Comparison of ENCODE assay signal across 11 cellular contexts in genomic region chr5:115366223-115366622, GRCh38.
DNase-seq lines count a peak whose midpoint lies in the region; ATAC-seq and TF ChIP-seq lines count a peak whose summit lies in the region.
"Had no signal": no experiment of that assay in that cellular context is flagged by ENCODE, and none has a peak within 500 bp of the region (broad histone marks: within the 10 kb centered on the region; RNA-seq: fewer than 3 reads in every experiment).

No MANE protein-coding gene starts in this region.

- no peaks in the 10 kb centered on the region for H3K4me1 ChIP-seq in ovary (ENCODE audit: insufficient read depth)

- WGBS in ovary, 3 donors, result 39 to 45% (median 40%) methylated on average over 2 of the region's 2 CpGs

- no peak for TF ChIP-seq EP300 in ovary (IDR thresholded peaks at IDR 0.05)

- H3K36me3 ChIP-seq in ovary, result no peaks in the 10 kb centered on the region

- no peak for TF ChIP-seq POLR2A in ovary (IDR thresholded peaks at IDR 0.05)

- no peaks in the 10 kb centered on the region for H3K9me3 ChIP-seq in ovary

- DNase-seq in AG08396 (ENCODE audit: low spot score) (peak; percentile 79), HPDE6-E6E7 (ENCODE audit: extremely low spot score) (peak; percentile 58), astrocyte of the hippocampus (ENCODE audit: low read depth, low spot score) (peak; percentile 77), islet precursor cell (peak; percentile 94), ovary (no peak), DMS79 treated with DMSO at 0.1 percent for 48 hours (lab: John Stamatoyannopoulos, UW) (no peak), NCI-H2227 treated with DMSO at 0.1 percent for 48 hours (lab: John Stamatoyannopoulos, UW) (no peak)
- DNase-seq: H9, NCI-H1048 had no signal

- TF ChIP-seq CTCF in ovary (IDR thresholded peaks at IDR 0.05), result no peak

- no peak overlapping the region for H3K27ac ChIP-seq in ovary

- no peak overlapping the region for H3K4me3 ChIP-seq in ovary

- ATAC-seq in GM21390 (IDR thresholded peaks at IDR 0.05; ENCODE audit: unreplicated experiment), result no peak
- ATAC-seq: natural killer cell treated with Interleukin-12 subunit alpha and Interleukin-12 subunit beta and Interleukin-15 and Interleukin-18, amount 100 ng/mL, for 72 hours had no signal

- H3K27me3 ChIP-seq in ovary, result no peaks in the 10 kb centered on the region

- intact Hi-C loops in ovary (cut with DNase I), result no loop called here

Comparison
In these comparisons a context has a peak if more than half of its experiments do, and no peak if none do; other contexts are left out.
1. DNase-seq: peak in AG08396 (single experiment), HPDE6-E6E7 (single experiment), astrocyte of the hippocampus (single experiment) and islet precursor cell (single experiment); none in ovary (0 of 5), DMS79 treated with DMSO at 0.1 percent for 48 hours (single experiment) and NCI-H2227 treated with DMSO at 0.1 percent for 48 hours (single experiment).